In genomic region chr19:47310819-47311218, GRCh38 we compare ENCODE assay signal across 13 cellular contexts. TPM values are rescaled to one million over a fixed set of nuclear protein-coding genes. Genes with fewer than 3 reads are reported as not detected.
A peak's percentile ranks its signal among the peaks of the same experiment; 100 is the strongest.
DNase-seq lines count a peak whose midpoint lies in the region; TF ChIP-seq lines count a peak whose summit lies in the region.
"Had no signal": no experiment of that assay in that cellular context is flagged by ENCODE, and none has a peak within 500 bp of the region (broad histone marks: within the 10 kb centered on the region; RNA-seq: fewer than 3 reads in every experiment).

No MANE protein-coding gene starts in this region.

- intact Hi-C loops in uterus (cut with DNase I; ENCODE audit: low total_unique reads): no loop called here

- H2BK15ac ChIP-seq in mesendoderm (replicated peaks; ENCODE audit: low read depth): no peak overlapping the region

- no peak overlapping the region for H3K4ac ChIP-seq in mesendoderm (ENCODE audit: low read depth, low read length)

- no peaks in the 10 kb centered on the region for H3K79me1 ChIP-seq in mesendoderm (ENCODE audit: low read length)

- no peak overlapping the region for H2BK120ac ChIP-seq in mesendoderm (ENCODE audit: low read depth, low read length)

- H3K4me2 ChIP-seq in mesendoderm (ENCODE audit: low read length): no peak overlapping the region

- no peak overlapping the region for H2AK5ac ChIP-seq in mesendoderm (ENCODE audit: low read length)

- H3K9me3 ChIP-seq in adipocyte (ENCODE audit: control insufficient read depth, low read length): no peaks in the 10 kb centered on the region
- H3K9me3 ChIP-seq in muscle layer of duodenum (ENCODE audit: control insufficient read depth in 1 of 2, low read length in 2 of 2): no peaks in the 10 kb centered on the region
- H3K9me3 ChIP-seq in uterus: no peaks in the 10 kb centered on the region
- H3K9me3 ChIP-seq: vagina had no signal

- H3K23ac ChIP-seq in mesendoderm (ENCODE audit: low read length): no peak overlapping the region

- H3K27me3 ChIP-seq in adipocyte (replicated peaks; ENCODE audit: control insufficient read depth, insufficient read depth, low read length) (no peaks in the 10 kb centered on the region), muscle layer of duodenum (ENCODE audit: low read depth, low read length) (peaks cover 8% of the 10 kb centered on the region), mesendoderm (ENCODE audit: insufficient read depth, low read length, poor library complexity) (no peaks in the 10 kb centered on the region), uterus (no peaks in the 10 kb centered on the region)
- H3K27me3 ChIP-seq: vagina had no signal

- H3K9ac ChIP-seq in adipocyte (ENCODE audit: low read length) (peak overlapping the region; percentile 28), mesendoderm (ENCODE audit: low read length) (no peak overlapping the region)

- peaks cover 46% of the 10 kb centered on the region for H3K4me1 ChIP-seq in adipocyte (ENCODE audit: control insufficient read depth, insufficient read depth, low read length)
- H3K4me1 ChIP-seq in muscle layer of duodenum (ENCODE audit: control insufficient read depth in 1 of 2, insufficient read depth in 2 of 2, low read length in 2 of 2): peaks cover 0 to 3% of the 10 kb centered on the region in 2 donors
- H3K4me1 ChIP-seq in mesendoderm (ENCODE audit: control insufficient read depth, low read depth, low read length): no peaks in the 10 kb centered on the region
- no peaks in the 10 kb centered on the region for H3K4me1 ChIP-seq in uterus
- H3K4me1 ChIP-seq: vagina had no signal

- H2BK5ac ChIP-seq in mesendoderm (ENCODE audit: low read length): no peak overlapping the region

- no peaks in the 10 kb centered on the region for H3K36me3 ChIP-seq in adipocyte (ENCODE audit: control insufficient read depth, insufficient read depth, low read length, severe bottlenecking)
- H3K36me3 ChIP-seq in muscle layer of duodenum (ENCODE audit: control insufficient read depth in 1 of 2, insufficient read depth in 2 of 2, low read length in 2 of 2): no peaks in the 10 kb centered on the region
- no peaks in the 10 kb centered on the region for H3K36me3 ChIP-seq in mesendoderm (ENCODE audit: control insufficient read depth, insufficient read depth, low read length)
- H3K36me3 ChIP-seq in uterus: no peaks in the 10 kb centered on the region
- H3K36me3 ChIP-seq: vagina had no signal

- H4K5ac ChIP-seq in mesendoderm (ENCODE audit: low read length): no peak overlapping the region

- DNase-seq in EH (ENCODE audit: low read depth) (peak; percentile 46), NCI-H1694 (lab: John Stamatoyannopoulos, UW) (peak; percentile 69), adipocyte (ENCODE audit: low read depth) (no peak), mesendoderm (no peak), uterus (no peak), AG08396 (ENCODE audit: low spot score) (no peak)
- DNase-seq in stimulated activated CD8-positive, alpha-beta memory T cell treated with anti-CD3 and anti-CD28 coated beads, Interleukin-4, amount 100 ng/mL, for 48 hours: no peak
- DNase-seq: activated CD4-positive, alpha-beta T cell treated with anti-CD3 and anti-CD28 coated beads, Interleukin-2, amount 10 ng/mL, durations not matched to agents 24 days and 14 days; naive B cell; NCI-H510A treated with DMSO at 0.1 percent for 48 hours; stimulated activated CD4-positive, alpha-beta T cell treated with anti-CD3 and anti-CD28 coated beads, Interleukin-4, amount 100 ng/mL, for 4 hours had no signal

- H3K4me3 ChIP-seq in adipocyte (ENCODE audit: low read length) (no peak overlapping the region), muscle layer of duodenum (ENCODE audit: low read depth in 1 of 2, low read length in 2 of 2) (peak overlapping the region; percentile 13 to 50), mesendoderm (ENCODE audit: low read length) (no peak overlapping the region), uterus (no peak overlapping the region)
- H3K4me3 ChIP-seq: vagina had no signal

- H3K18ac ChIP-seq in mesendoderm (ENCODE audit: low read length): no peak overlapping the region

- no CpG with 5 or more reads among the region's 5 CpGs for WGBS in mesendoderm (ENCODE audit: extremely low coverage, insufficient coverage, low lambda C conversion rate)

- no peak overlapping the region for H3K56ac ChIP-seq in mesendoderm (ENCODE audit: low read length)

- H4K8ac ChIP-seq in mesendoderm (ENCODE audit: low read depth, low read length): no peak overlapping the region

- no peaks in the 10 kb centered on the region for H3K79me2 ChIP-seq in mesendoderm (ENCODE audit: control insufficient read depth, insufficient read depth, low read length)

- TF ChIP-seq CTCF in uterus (IDR thresholded peaks at IDR 0.05): no peak

- H3K27ac ChIP-seq in muscle layer of duodenum (ENCODE audit: low read length) (no peak overlapping the region), mesendoderm (ENCODE audit: low read depth, low read length) (no peak overlapping the region), uterus (no peak overlapping the region)
- H3K27ac ChIP-seq: vagina had no signal

- no peak for TF ChIP-seq POLR2A in uterus (IDR thresholded peaks at IDR 0.05)

RNA-seq across cellular contexts. Expression of gene C5AR1, which starts 1.2 kb away (rescaled TPM):
- polyA plus RNA-seq in mesendoderm (2013, experiment 1 of 2): 2.3 TPM
- polyA plus RNA-seq in mesendoderm (2013, experiment 2 of 2): 2.3 TPM
- 1 to 10 TPM in 3 of 4 donors, under 1 TPM in 1; 0.51 to 8.0 (median 2.9) TPM for total RNA-seq in uterus

RNA-seq across cellular contexts. Expression of gene C5AR2, which starts 21.2 kb away (rescaled TPM):
- polyA plus RNA-seq in mesendoderm (2013, experiment 1 of 2): 0.29 TPM
- polyA plus RNA-seq in mesendoderm (2013, experiment 2 of 2): 0.14 TPM
- total RNA-seq in uterus: under 1 TPM in 3 of 4 donors, not detected in 1; 0.29 to 0.69 (median 0.64) TPM
- total RNA-seq: activated CD4-positive, alpha-beta T cell treated with anti-CD3 and anti-CD28 coated beads, Interleukin-2, amount 10 ng/mL, durations not matched to agents 24 days and 14 days had no signal

RNA-seq across cellular contexts. Expression of gene INAFM1, which starts 36.1 kb away (rescaled TPM):
- 2.9 TPM for polyA plus RNA-seq in mesendoderm (2013, experiment 1 of 2)
- polyA plus RNA-seq in mesendoderm (2013, experiment 2 of 2): 2.8 TPM
- total RNA-seq in uterus: 10 to 100 TPM in 2 of 4 donors, 1 to 10 TPM in 2; 2.8 to 39.5 (median 13.5) TPM

RNA-seq across cellular contexts. Expression of gene DHX34, which starts 38.3 kb away (rescaled TPM):
- 19.0 TPM for polyA plus RNA-seq in mesendoderm (2013, experiment 1 of 2)
- polyA plus RNA-seq in mesendoderm (2013, experiment 2 of 2): 19.1 TPM
- 10 to 100 TPM; 11.5 to 17.3 (median 15.8) TPM for total RNA-seq in uterus

RNA-seq across cellular contexts. Expression of gene CCDC9, which starts 54.5 kb away (rescaled TPM):
- 15.0 TPM for polyA plus RNA-seq in mesendoderm (2013, experiment 1 of 2)
- 14.2 TPM for polyA plus RNA-seq in mesendoderm (2013, experiment 2 of 2)
- total RNA-seq in uterus: 10 to 100 TPM in 2 of 4 donors, 1 to 10 TPM in 2; 2.6 to 45.4 (median 8.1) TPM

Comparison
In these comparisons a context has a peak if more than half of its experiments do, and no peak if none do; other contexts are left out.
1. DNase-seq: peak in EH (single experiment) and NCI-H1694 (single experiment); none in adipocyte (single experiment), mesendoderm (single experiment), uterus (0 of 2), stimulated activated CD8-positive, alpha-beta memory T cell treated with anti-CD3 and anti-CD28 coated beads, Interleukin-4, amount 100 ng/mL, for 48 hours (single experiment) and AG08396 (single experiment).
2. H3K4me3 ChIP-seq: peak in muscle layer of duodenum (2 of 2); none in adipocyte (single experiment), mesendoderm (single experiment) and uterus (0 of 2).